1 cellular context compared by ENCODE assay signal in the genomic region with DNA sequence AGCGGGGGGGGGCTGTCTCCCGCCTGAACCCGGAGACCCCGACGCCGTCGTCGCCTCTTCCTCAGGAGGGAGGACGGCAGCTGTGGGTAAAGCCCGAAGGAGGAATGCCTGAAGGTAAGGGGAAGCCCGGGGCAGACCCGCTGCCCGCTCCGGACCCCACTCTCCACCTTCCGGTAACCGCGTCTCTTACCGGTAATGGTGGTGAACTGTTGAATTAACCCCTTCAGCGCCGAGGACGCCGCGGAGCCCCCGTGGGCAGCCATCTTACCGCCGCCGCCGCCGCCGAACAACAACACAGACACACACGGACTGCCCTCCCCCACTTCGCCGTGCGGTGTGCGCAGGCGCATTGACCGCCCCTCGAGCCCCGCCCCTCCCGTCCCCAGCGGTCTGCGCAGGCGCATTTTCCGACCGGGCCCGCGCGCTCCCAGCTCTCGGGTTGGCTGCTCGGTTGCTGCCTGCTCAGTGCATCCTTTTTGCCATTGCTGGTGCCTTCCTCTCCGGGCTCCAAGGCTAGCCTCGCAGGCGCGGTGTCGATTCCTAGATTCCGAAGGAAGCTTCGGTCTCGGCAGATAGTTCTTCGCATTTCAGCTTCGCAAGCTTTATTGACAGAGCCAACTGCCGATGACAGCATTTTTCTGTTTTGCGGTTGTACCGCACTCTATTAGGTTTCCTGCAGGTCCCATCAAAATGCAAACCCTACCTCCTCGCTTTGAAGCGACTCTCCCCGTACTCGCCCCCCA.
TF ChIP-seq lines count a peak whose summit lies in the region.

A gene with protein sequence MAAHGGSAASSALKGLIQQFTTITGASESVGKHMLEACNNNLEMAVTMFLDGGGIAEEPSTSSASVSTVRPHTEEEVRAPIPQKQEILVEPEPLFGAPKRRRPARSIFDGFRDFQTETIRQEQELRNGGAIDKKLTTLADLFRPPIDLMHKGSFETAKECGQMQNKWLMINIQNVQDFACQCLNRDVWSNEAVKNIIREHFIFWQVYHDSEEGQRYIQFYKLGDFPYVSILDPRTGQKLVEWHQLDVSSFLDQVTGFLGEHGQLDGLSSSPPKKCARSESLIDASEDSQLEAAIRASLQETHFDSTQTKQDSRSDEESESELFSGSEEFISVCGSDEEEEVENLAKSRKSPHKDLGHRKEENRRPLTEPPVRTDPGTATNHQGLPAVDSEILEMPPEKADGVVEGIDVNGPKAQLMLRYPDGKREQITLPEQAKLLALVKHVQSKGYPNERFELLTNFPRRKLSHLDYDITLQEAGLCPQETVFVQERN (minus strand): TSS at position 291 of the 743 bp plus-strand sequence. CDS start 28 bp downstream, at position 263.

TF ChIP-seq in K562, 482 proteins besides CTCF, POLR2A, EP300 and RAD21 (continued from another document and continues in another):
- TF ChIP-seq, protein P1, sequence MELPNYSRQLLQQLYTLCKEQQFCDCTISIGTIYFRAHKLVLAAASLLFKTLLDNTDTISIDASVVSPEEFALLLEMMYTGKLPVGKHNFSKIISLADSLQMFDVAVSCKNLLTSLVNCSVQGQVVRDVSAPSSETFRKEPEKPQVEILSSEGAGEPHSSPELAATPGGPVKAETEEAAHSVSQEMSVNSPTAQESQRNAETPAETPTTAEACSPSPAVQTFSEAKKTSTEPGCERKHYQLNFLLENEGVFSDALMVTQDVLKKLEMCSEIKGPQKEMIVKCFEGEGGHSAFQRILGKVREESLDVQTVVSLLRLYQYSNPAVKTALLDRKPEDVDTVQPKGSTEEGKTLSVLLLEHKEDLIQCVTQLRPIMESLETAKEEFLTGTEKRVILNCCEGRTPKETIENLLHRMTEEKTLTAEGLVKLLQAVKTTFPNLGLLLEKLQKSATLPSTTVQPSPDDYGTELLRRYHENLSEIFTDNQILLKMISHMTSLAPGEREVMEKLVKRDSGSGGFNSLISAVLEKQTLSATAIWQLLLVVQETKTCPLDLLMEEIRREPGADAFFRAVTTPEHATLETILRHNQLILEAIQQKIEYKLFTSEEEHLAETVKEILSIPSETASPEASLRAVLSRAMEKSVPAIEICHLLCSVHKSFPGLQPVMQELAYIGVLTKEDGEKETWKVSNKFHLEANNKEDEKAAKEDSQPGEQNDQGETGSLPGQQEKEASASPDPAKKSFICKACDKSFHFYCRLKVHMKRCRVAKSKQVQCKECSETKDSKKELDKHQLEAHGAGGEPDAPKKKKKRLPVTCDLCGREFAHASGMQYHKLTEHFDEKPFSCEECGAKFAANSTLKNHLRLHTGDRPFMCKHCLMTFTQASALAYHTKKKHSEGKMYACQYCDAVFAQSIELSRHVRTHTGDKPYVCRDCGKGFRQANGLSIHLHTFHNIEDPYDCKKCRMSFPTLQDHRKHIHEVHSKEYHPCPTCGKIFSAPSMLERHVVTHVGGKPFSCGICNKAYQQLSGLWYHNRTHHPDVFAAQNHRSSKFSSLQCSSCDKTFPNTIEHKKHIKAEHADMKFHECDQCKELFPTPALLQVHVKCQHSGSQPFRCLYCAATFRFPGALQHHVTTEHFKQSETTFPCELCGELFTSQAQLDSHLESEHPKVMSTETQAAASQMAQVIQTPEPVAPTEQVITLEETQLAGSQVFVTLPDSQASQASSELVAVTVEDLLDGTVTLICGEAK (IDR thresholded peaks at IDR 0.05), result peak; percentile 74
- TF ChIP-seq, protein P1 (CRISPR knock-in tag; IDR thresholded peaks at IDR 0.05), result 0 out of 2 replicates have a peak, but pooled peaks have one; percentile 54
- TF ChIP-seq MTA2 (IDR thresholded peaks at IDR 0.05; ENCODE audit: low read depth) (0 out of 2 replicates have a peak, but pooled peaks have one; percentile 10), ADNP (tag; IDR thresholded peaks at IDR 0.05) (no peak), KLF13 (tag; IDR thresholded peaks at IDR 0.05; ENCODE audit: borderline replicate concordance, low read depth) (no peak), SOX6 (IDR thresholded peaks at IDR 0.05) (no peak), ZNF76 (CRISPR knock-in tag; IDR thresholded peaks at IDR 0.05; ENCODE audit: borderline replicate concordance) (no peak), C11orf30 (IDR thresholded peaks at IDR 0.05; ENCODE audit: low read depth) (no peak), ZKSCAN3 (CRISPR knock-in tag; IDR thresholded peaks at IDR 0.05) (no peak), MEIS2 (IDR thresholded peaks at IDR 0.05; ENCODE audit: partially characterized antibody) (peak; percentile 80), XRCC4 (IDR thresholded peaks at IDR 0.05; ENCODE audit: extremely low read depth, insufficient read depth, insufficient read length) (no peak)
- TF ChIP-seq, protein P2, sequence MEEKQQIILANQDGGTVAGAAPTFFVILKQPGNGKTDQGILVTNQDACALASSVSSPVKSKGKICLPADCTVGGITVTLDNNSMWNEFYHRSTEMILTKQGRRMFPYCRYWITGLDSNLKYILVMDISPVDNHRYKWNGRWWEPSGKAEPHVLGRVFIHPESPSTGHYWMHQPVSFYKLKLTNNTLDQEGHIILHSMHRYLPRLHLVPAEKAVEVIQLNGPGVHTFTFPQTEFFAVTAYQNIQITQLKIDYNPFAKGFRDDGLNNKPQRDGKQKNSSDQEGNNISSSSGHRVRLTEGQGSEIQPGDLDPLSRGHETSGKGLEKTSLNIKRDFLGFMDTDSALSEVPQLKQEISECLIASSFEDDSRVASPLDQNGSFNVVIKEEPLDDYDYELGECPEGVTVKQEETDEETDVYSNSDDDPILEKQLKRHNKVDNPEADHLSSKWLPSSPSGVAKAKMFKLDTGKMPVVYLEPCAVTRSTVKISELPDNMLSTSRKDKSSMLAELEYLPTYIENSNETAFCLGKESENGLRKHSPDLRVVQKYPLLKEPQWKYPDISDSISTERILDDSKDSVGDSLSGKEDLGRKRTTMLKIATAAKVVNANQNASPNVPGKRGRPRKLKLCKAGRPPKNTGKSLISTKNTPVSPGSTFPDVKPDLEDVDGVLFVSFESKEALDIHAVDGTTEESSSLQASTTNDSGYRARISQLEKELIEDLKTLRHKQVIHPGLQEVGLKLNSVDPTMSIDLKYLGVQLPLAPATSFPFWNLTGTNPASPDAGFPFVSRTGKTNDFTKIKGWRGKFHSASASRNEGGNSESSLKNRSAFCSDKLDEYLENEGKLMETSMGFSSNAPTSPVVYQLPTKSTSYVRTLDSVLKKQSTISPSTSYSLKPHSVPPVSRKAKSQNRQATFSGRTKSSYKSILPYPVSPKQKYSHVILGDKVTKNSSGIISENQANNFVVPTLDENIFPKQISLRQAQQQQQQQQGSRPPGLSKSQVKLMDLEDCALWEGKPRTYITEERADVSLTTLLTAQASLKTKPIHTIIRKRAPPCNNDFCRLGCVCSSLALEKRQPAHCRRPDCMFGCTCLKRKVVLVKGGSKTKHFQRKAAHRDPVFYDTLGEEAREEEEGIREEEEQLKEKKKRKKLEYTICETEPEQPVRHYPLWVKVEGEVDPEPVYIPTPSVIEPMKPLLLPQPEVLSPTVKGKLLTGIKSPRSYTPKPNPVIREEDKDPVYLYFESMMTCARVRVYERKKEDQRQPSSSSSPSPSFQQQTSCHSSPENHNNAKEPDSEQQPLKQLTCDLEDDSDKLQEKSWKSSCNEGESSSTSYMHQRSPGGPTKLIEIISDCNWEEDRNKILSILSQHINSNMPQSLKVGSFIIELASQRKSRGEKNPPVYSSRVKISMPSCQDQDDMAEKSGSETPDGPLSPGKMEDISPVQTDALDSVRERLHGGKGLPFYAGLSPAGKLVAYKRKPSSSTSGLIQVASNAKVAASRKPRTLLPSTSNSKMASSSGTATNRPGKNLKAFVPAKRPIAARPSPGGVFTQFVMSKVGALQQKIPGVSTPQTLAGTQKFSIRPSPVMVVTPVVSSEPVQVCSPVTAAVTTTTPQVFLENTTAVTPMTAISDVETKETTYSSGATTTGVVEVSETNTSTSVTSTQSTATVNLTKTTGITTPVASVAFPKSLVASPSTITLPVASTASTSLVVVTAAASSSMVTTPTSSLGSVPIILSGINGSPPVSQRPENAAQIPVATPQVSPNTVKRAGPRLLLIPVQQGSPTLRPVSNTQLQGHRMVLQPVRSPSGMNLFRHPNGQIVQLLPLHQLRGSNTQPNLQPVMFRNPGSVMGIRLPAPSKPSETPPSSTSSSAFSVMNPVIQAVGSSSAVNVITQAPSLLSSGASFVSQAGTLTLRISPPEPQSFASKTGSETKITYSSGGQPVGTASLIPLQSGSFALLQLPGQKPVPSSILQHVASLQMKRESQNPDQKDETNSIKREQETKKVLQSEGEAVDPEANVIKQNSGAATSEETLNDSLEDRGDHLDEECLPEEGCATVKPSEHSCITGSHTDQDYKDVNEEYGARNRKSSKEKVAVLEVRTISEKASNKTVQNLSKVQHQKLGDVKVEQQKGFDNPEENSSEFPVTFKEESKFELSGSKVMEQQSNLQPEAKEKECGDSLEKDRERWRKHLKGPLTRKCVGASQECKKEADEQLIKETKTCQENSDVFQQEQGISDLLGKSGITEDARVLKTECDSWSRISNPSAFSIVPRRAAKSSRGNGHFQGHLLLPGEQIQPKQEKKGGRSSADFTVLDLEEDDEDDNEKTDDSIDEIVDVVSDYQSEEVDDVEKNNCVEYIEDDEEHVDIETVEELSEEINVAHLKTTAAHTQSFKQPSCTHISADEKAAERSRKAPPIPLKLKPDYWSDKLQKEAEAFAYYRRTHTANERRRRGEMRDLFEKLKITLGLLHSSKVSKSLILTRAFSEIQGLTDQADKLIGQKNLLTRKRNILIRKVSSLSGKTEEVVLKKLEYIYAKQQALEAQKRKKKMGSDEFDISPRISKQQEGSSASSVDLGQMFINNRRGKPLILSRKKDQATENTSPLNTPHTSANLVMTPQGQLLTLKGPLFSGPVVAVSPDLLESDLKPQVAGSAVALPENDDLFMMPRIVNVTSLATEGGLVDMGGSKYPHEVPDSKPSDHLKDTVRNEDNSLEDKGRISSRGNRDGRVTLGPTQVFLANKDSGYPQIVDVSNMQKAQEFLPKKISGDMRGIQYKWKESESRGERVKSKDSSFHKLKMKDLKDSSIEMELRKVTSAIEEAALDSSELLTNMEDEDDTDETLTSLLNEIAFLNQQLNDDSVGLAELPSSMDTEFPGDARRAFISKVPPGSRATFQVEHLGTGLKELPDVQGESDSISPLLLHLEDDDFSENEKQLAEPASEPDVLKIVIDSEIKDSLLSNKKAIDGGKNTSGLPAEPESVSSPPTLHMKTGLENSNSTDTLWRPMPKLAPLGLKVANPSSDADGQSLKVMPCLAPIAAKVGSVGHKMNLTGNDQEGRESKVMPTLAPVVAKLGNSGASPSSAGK (IDR thresholded peaks at IDR 0.05), result peak; percentile 52; the same call in 1 of the 2 replicates
- TF ChIP-seq, protein P3, sequence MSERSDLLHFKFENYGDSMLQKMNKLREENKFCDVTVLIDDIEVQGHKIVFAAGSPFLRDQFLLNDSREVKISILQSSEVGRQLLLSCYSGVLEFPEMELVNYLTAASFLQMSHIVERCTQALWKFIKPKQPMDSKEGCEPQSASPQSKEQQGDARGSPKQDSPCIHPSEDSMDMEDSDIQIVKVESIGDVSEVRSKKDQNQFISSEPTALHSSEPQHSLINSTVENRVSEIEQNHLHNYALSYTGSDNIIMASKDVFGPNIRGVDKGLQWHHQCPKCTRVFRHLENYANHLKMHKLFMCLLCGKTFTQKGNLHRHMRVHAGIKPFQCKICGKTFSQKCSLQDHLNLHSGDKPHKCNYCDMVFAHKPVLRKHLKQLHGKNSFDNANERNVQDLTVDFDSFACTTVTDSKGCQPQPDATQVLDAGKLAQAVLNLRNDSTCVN (CRISPR knock-in tag; IDR thresholded peaks at IDR 0.05), result no peak
- TF ChIP-seq, protein P4, sequence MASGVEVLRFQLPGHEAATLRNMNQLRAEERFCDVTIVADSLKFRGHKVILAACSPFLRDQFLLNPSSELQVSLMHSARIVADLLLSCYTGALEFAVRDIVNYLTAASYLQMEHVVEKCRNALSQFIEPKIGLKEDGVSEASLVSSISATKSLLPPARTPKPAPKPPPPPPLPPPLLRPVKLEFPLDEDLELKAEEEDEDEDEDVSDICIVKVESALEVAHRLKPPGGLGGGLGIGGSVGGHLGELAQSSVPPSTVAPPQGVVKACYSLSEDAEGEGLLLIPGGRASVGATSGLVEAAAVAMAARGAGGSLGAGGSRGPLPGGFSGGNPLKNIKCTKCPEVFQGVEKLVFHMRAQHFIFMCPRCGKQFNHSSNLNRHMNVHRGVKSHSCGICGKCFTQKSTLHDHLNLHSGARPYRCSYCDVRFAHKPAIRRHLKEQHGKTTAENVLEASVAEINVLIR (CRISPR knock-in tag; IDR thresholded peaks at IDR 0.05), result no peak
